8 cellular contexts compared by ENCODE assay signal in the genomic region with DNA sequence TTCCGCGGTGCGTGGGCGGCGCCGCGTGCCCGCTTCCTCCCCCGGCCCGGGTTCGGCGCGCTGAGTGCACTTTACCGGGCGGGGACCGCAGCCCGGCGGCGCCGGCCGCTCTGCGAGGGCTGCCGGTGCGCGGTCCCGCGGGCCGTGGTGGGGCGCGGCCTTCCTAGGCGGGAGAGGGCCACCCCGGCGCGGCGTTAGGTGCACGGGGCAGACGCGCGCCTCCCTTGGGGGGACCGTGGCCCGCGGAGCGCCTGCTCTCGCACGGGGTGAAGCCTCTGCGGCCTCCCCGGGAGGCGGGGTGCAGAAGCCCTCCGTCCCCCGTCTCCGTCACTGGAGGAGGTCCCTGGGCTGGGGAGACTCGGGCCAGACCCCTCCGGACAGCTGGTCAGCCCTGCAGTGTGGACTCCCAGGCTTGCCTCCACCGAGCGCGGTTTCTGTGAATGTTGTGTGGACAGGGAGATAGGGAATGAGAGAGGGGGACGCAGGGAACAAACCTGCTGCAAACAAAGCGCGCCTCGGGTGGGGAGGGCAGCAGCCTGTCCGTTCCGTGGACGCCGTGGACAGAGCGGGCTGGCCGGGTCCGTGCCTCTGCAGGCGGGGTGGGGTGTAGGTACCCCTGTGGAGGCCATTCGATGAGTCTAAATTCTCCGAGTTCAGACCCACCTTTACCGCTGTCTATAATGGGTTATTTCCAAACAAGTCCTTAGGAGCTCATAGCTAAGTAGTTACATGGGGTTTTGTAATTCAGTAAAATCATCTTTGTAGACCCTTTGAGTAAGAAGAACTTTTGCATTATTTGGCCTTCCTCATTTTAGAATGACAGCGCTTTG. TPM values are rescaled to one million over a fixed set of nuclear protein-coding genes. Genes with fewer than 3 reads are reported as not detected.
DNase-seq lines count a peak whose midpoint lies in the region; ATAC-seq and TF ChIP-seq lines count a peak whose summit lies in the region.

No MANE protein-coding gene starts in this region.

- peaks cover 18 to 26% of the 10 kb centered on the region in 2 donors for H3K4me1 Mint-ChIP-seq in immature natural killer cell
- H3K4me1 Mint-ChIP-seq in stimulated activated memory B cell treated with anti-CD40 and anti-IgM and Interleukin-4, amounts not matched to agents 10 μg/mL and 1 μg/mL and 100 μg/mL, for 72 hours, result peaks cover 33% of the 10 kb centered on the region

- H3K4me3 ChIP-seq in Jurkat, Clone E6-1 (ENCODE audit: low read length), result peak overlapping the region; percentile 84
- peak overlapping the region; percentile 74 for H3K4me3 ChIP-seq in astrocyte of the cerebellum (ENCODE audit: low read depth, low read length)

- no peaks in the 10 kb centered on the region for H3K9me3 Mint-ChIP-seq in immature natural killer cell
- peaks cover 4% of the 10 kb centered on the region for H3K9me3 Mint-ChIP-seq in stimulated activated memory B cell treated with anti-CD40 and anti-IgM and Interleukin-4, amounts not matched to agents 10 μg/mL and 1 μg/mL and 100 μg/mL, for 72 hours

- H3K27me3 Mint-ChIP-seq in immature natural killer cell (ENCODE audit: low read depth in 3 of 3), result peaks cover 0 to 6% (median 3%) of the 10 kb centered on the region in 3 donors
- no peaks in the 10 kb centered on the region for H3K27me3 Mint-ChIP-seq in stimulated activated memory B cell treated with anti-CD40 and anti-IgM and Interleukin-4, amounts not matched to agents 10 μg/mL and 1 μg/mL and 100 μg/mL, for 72 hours

- H3K27ac Mint-ChIP-seq in immature natural killer cell, result peak overlapping the region in 3 of 6 donors; percentile 24 to 74 (median 69)
- H3K27ac Mint-ChIP-seq in stimulated activated memory B cell treated with anti-CD40 and anti-IgM and Interleukin-4, amounts not matched to agents 10 μg/mL and 1 μg/mL and 100 μg/mL, for 72 hours, result peak overlapping the region; percentile 28

- H3K36me3 Mint-ChIP-seq in immature natural killer cell, result peaks cover 0 to 5% (median 0%) of the 10 kb centered on the region in 3 donors
- peaks cover 15% of the 10 kb centered on the region for H3K36me3 Mint-ChIP-seq in stimulated activated memory B cell treated with anti-CD40 and anti-IgM and Interleukin-4, amounts not matched to agents 10 μg/mL and 1 μg/mL and 100 μg/mL, for 72 hours

- TF ChIP-seq CTCF in GM10266 (IDR thresholded peaks at IDR 0.05; ENCODE audit: control insufficient read depth, insufficient read depth, low read depth, missing control alignments) (no peak), astrocyte of the cerebellum (IDR thresholded peaks at IDR 0.05; ENCODE audit: low read depth, low read length, missing control alignments) (no peak)

- in situ Hi-C loops in astrocyte of the cerebellum (cut with HindIII; ENCODE audit: low sequenced_read_pairs), result no loop called here

- H3K4me3 Mint-ChIP-seq in immature natural killer cell, result peak overlapping the region; percentile 71 to 84 (median 74)
- H3K4me3 Mint-ChIP-seq in stimulated activated memory B cell treated with anti-CD40 and anti-IgM and Interleukin-4, amounts not matched to agents 10 μg/mL and 1 μg/mL and 100 μg/mL, for 72 hours, result peak overlapping the region; percentile 85

- DNase-seq in GM10266 (ENCODE audit: extremely low spot score) (peak; percentile 64), astrocyte of the cerebellum (ENCODE audit: low read depth) (no peak), immature natural killer cell (no peak), foreskin melanocyte (no peak), NK-92 (lab: John Stamatoyannopoulos, UW; ENCODE audit: unreplicated experiment) (no peak)
- DNase-seq in Jurkat, Clone E6-1 (ENCODE audit: low read depth, low spot score), result no peak

- peak; percentile 37 for ATAC-seq in GM21619 (IDR thresholded peaks at IDR 0.05; ENCODE audit: unreplicated experiment)
- ATAC-seq in stimulated activated memory B cell treated with anti-CD40 and anti-IgM and Interleukin-4, amounts not matched to agents 10 μg/mL and 1 μg/mL and 100 μg/mL, for 72 hours, result peak; percentile 35

RNA-seq across cellular contexts. Expression of a gene that starts 0.7 kb away (rescaled TPM):
- 162 TPM for polyA plus RNA-seq in Jurkat, Clone E6-1 (2012; ENCODE audit: insufficient read depth, insufficient read length)
- polyA plus RNA-seq in immature natural killer cell, result 100 to 1,000 TPM in 1 of 3 donors, 10 to 100 TPM in 2; 70.2 to 142 (median 99.7) TPM

RNA-seq across cellular contexts. Expression of a gene that starts 17.2 kb away (rescaled TPM):
- polyA plus RNA-seq in Jurkat, Clone E6-1 (2012; ENCODE audit: insufficient read depth, insufficient read length), result 1.3 TPM
- 1 to 10 TPM in 1 of 3 donors, under 1 TPM in 2; 0.18 to 1.1 (median 0.50) TPM for polyA plus RNA-seq in immature natural killer cell

RNA-seq across cellular contexts. Expression of a gene that starts 36.1 kb away (rescaled TPM):
- polyA plus RNA-seq in Jurkat, Clone E6-1 (2012; ENCODE audit: insufficient read depth, insufficient read length), result 49.5 TPM
- polyA plus RNA-seq in immature natural killer cell, result 10 to 100 TPM; 23.7 to 76.6 (median 47.3) TPM

RNA-seq across cellular contexts. Expression of a gene that starts 54.1 kb away (rescaled TPM):
- polyA plus RNA-seq in Jurkat, Clone E6-1 (2012; ENCODE audit: insufficient read depth, insufficient read length), result 8.8 TPM
- 1 to 10 TPM; 3.1 to 4.4 (median 3.9) TPM for polyA plus RNA-seq in immature natural killer cell
